ENCODE assay signal across 15 cellular contexts in genomic region chr16:1288813-1289479, GRCh38. TPM values are rescaled to one million over a fixed set of nuclear protein-coding genes. Genes with fewer than 3 reads are reported as not detected.
DNase-seq lines count a peak whose midpoint lies in the region; ATAC-seq, FAIRE-seq and TF ChIP-seq lines count a peak whose summit lies in the region.
"Had no signal": no experiment of that assay in that cellular context is flagged by ENCODE, and none has a peak within 500 bp of the region (broad histone marks: within the 10 kb centered on the region; RNA-seq: fewer than 3 reads in every experiment).

No MANE protein-coding gene starts in this region.

- peaks cover 5% of the 10 kb centered on the region for H3K4me1 ChIP-seq in CD8-positive, alpha-beta T cell (ENCODE audit: insufficient read depth, low read length)
- H3K4me1 ChIP-seq in HEK293 (ENCODE audit: control insufficient read depth, insufficient read depth, low read length): no peaks in the 10 kb centered on the region

- H3K9me3 Mint-ChIP-seq in CD8-positive, alpha-beta T cell: no peaks in the 10 kb centered on the region
- H3K9me3 Mint-ChIP-seq: stimulated activated naive B cell treated with anti-CD40 and anti-IgM and Interleukin-4, amounts not matched to agents 10 μg/mL and 1 μg/mL and 100 μg/mL, for 72 hours had no signal

- peaks cover 36% of the 10 kb centered on the region for H3K27me3 Mint-ChIP-seq in CD8-positive, alpha-beta T cell (ENCODE audit: low read depth)

- DNase-seq in CD8-positive, alpha-beta T cell: peak in 3 of 7 experiments; percentile 23 to 48 (median 27)
- DNase-seq in NK-92 (lab: John Stamatoyannopoulos, UW; ENCODE audit: unreplicated experiment) (no peak), urothelium cell line (ENCODE audit: low spot score) (no peak)
- DNase-seq: activated CD8-positive, alpha-beta memory T cell treated with anti-CD3 and anti-CD28 coated beads for 24 hours; amygdala; NCI-H526; stimulated activated CD4-positive, alpha-beta T cell treated with anti-CD3 and anti-CD28 coated beads, Interleukin-12 subunit alpha, Interleukin-12 subunit beta, amount 100 ng/mL, for 4 hours; stimulated activated naive B cell treated with anti-CD40 and anti-IgM and Interleukin-4, amounts not matched to agents 10 μg/mL and 1 μg/mL and 100 μg/mL, for 72 hours had no signal

- H3K36me3 Mint-ChIP-seq in CD8-positive, alpha-beta T cell: no peaks in the 10 kb centered on the region
- H3K36me3 Mint-ChIP-seq: stimulated activated naive B cell treated with anti-CD40 and anti-IgM and Interleukin-4, amounts not matched to agents 10 μg/mL and 1 μg/mL and 100 μg/mL, for 72 hours had no signal

- intact Hi-C loops in CD8-positive, alpha-beta T cell (cut with DNase I, micrococcal nuclease): no loop called here

- H3K27me3 ChIP-seq in CD8-positive, alpha-beta T cell (ENCODE audit: insufficient read depth, low read length): peaks cover 8% of the 10 kb centered on the region

- no peak for TF ChIP-seq CTCF in CD8-positive, alpha-beta T cell (IDR thresholded peaks at IDR 0.05)
- no peak for TF ChIP-seq CTCF in HEK293 (tag by site-specific recombination; IDR thresholded peaks at IDR 0.05)

- FAIRE-seq in urothelium cell line (lab: Jason Lieb, UNC): no peak
- FAIRE-seq: frontal cortex, GM12892 had no signal

- no peaks in the 10 kb centered on the region for H3K9me3 ChIP-seq in CD8-positive, alpha-beta T cell (ENCODE audit: low read length)
- no peaks in the 10 kb centered on the region for H3K9me3 ChIP-seq in HEK293 (ENCODE audit: control insufficient read depth, insufficient read depth, low read depth, low read length)

- H3K4me1 Mint-ChIP-seq in CD8-positive, alpha-beta T cell (ENCODE audit: low read depth): peaks cover 4% of the 10 kb centered on the region

- no peak overlapping the region for H3K27ac Mint-ChIP-seq in CD8-positive, alpha-beta T cell
- H3K27ac Mint-ChIP-seq: stimulated activated naive B cell treated with anti-CD40 and anti-IgM and Interleukin-4, amounts not matched to agents 10 μg/mL and 1 μg/mL and 100 μg/mL, for 72 hours had no signal

- H3K4me3 ChIP-seq in CD8-positive, alpha-beta T cell (ENCODE audit: low read depth, low read length): no peak overlapping the region
- H3K4me3 ChIP-seq in HEK293 (ENCODE audit: low read depth, low read length): no peak overlapping the region

- H3K27ac ChIP-seq in CD8-positive, alpha-beta T cell (ENCODE audit: low read depth, low read length): no peak overlapping the region
- no peak overlapping the region for H3K27ac ChIP-seq in HEK293 (ENCODE audit: extremely low read depth, low read depth, low read length)

- no peaks in the 10 kb centered on the region for H3K36me3 ChIP-seq in CD8-positive, alpha-beta T cell (ENCODE audit: insufficient read depth, low read length)
- H3K36me3 ChIP-seq in HEK293 (ENCODE audit: control insufficient read depth in 2 of 2, insufficient read depth in 1 of 2, low read length in 2 of 2): no peaks in the 10 kb centered on the region

- POLR2A ChIA-PET in CD8-positive, alpha-beta T cell (lab: Charles Lee): no interaction called here
- POLR2A ChIA-PET in HEK293 (lab: Yijun Ruan, JAX): interaction anchor here (0.6 kb wide), 1 partner anchor 15 kb away, joined by 4 read pairs; no protein-coding TSS in a partner anchor

- CTCF ChIA-PET in CD8-positive, alpha-beta T cell (lab: Charles Lee): interaction anchor here (1.2 kb wide), 1 partner anchor 11 kb away, joined by 3 read pairs; no protein-coding TSS in a partner anchor
- CTCF ChIA-PET in HEK293 (lab: Yijun Ruan, JAX): no interaction called here

- H3K4me3 Mint-ChIP-seq in CD8-positive, alpha-beta T cell: no peak overlapping the region
- H3K4me3 Mint-ChIP-seq: stimulated activated naive B cell treated with anti-CD40 and anti-IgM and Interleukin-4, amounts not matched to agents 10 μg/mL and 1 μg/mL and 100 μg/mL, for 72 hours had no signal

- ATAC-seq in CD8-positive, alpha-beta T cell: peak; percentile 54
- ATAC-seq in esophagus mucosa (peak; percentile 3), HG03095 (IDR thresholded peaks at IDR 0.05; ENCODE audit: unreplicated experiment) (no peak)

TF ChIP-seq in HEK293, 187 proteins besides CTCF, POLR2A, EP300 and RAD21:
- TF ChIP-seq KLF1 (tag by site-specific recombination; IDR thresholded peaks at IDR 0.05): peak; percentile 80
- TF ChIP-seq ZNF518A (tag by site-specific recombination; conservative IDR thresholded peaks at IDR 0.05; ENCODE audit: low read depth): no peak
- TF ChIP-seq ZNF76 (tag by site-specific recombination; IDR thresholded peaks at IDR 0.05; ENCODE audit: borderline replicate concordance, low read depth): no peak
- TF ChIP-seq ZFHX2 (tag by site-specific recombination; conservative IDR thresholded peaks at IDR 0.05): peak; percentile 69
- no peak for TF ChIP-seq ZBTB26 (tag by site-specific recombination; optimal IDR thresholded peaks at IDR 0.05)
- TF ChIP-seq ZIC2 (tag by site-specific recombination; IDR thresholded peaks at IDR 0.05): peak; percentile 85
- TF ChIP-seq ZNF292 (tag by site-specific recombination; IDR thresholded peaks at IDR 0.05; ENCODE audit: borderline replicate concordance, low read depth): no peak
- no peak for TF ChIP-seq ZNF585B (tag by site-specific recombination; IDR thresholded peaks at IDR 0.05)
- TF ChIP-seq ZNF677 (tag by site-specific recombination; IDR thresholded peaks at IDR 0.05): no peak
- no peak for TF ChIP-seq ZEB2 (tag by site-specific recombination; IDR thresholded peaks at IDR 0.05)
- no peak for TF ChIP-seq ZNF704 (tag by site-specific recombination; IDR thresholded peaks at IDR 0.05)
- peak; percentile 36; the same call in 1 of the 2 replicates for TF ChIP-seq EGR2 (tag by site-specific recombination; IDR thresholded peaks at IDR 0.05; ENCODE audit: low read depth)
- TF ChIP-seq ZNF529 (tag by site-specific recombination; IDR thresholded peaks at IDR 0.05; ENCODE audit: insufficient replicate concordance): no peak
- TF ChIP-seq SP2 (tag by site-specific recombination; IDR thresholded peaks at IDR 0.05): peak; percentile 35
- TF ChIP-seq ZNF114 (tag by site-specific recombination; IDR thresholded peaks at IDR 0.05): no peak
- no peak for TF ChIP-seq ZNF561 (tag by site-specific recombination; IDR thresholded peaks at IDR 0.05; ENCODE audit: borderline replicate concordance)
- TF ChIP-seq ZNF223 (tag by site-specific recombination; IDR thresholded peaks at IDR 0.05): no peak

RNA-seq across cellular contexts. Expression of gene UBE2I, which starts 20.5 kb away (rescaled TPM):
- 100 to 1,000 TPM; 285 to 294 TPM for total RNA-seq in CD8-positive, alpha-beta T cell
- 93.1 TPM for total RNA-seq in esophagus mucosa

RNA-seq across cellular contexts. Expression of gene TPSD1, which starts 33.1 kb away (rescaled TPM):
- not detected for total RNA-seq in CD8-positive, alpha-beta T cell
- total RNA-seq in esophagus mucosa: not detected
- total RNA-seq: dermis microvascular lymphatic vessel endothelial cell; frontal cortex; T-helper 1 cell treated with Interleukin-12 subunit alpha and Interleukin-12 subunit beta and Interleukin-4 antibody, amounts not matched to agents 30 ng/mL and 1 ng/mL, for 36 hours had no signal

RNA-seq across cellular contexts. Expression of gene BAIAP3, which starts 44.5 kb away (rescaled TPM):
- 10 to 100 TPM; 13.8 to 18.3 TPM for total RNA-seq in CD8-positive, alpha-beta T cell
- 2.0 TPM for total RNA-seq in esophagus mucosa

RNA-seq across cellular contexts. Expression of gene TPSAB1, which starts 48.4 kb away (rescaled TPM):
- not detected for total RNA-seq in CD8-positive, alpha-beta T cell
- 4.6 TPM for total RNA-seq in esophagus mucosa
- total RNA-seq: dermis microvascular lymphatic vessel endothelial cell; frontal cortex; T-helper 1 cell treated with Interleukin-12 subunit alpha and Interleukin-12 subunit beta and Interleukin-4 antibody, amounts not matched to agents 30 ng/mL and 1 ng/mL, for 36 hours had no signal

RNA-seq across cellular contexts. Expression of gene TPSB2, which starts 59.0 kb away (rescaled TPM):
- not detected for total RNA-seq in CD8-positive, alpha-beta T cell
- total RNA-seq in esophagus mucosa: 4.5 TPM
- total RNA-seq: dermis microvascular lymphatic vessel endothelial cell; frontal cortex; T-helper 1 cell treated with Interleukin-12 subunit alpha and Interleukin-12 subunit beta and Interleukin-4 antibody, amounts not matched to agents 30 ng/mL and 1 ng/mL, for 36 hours had no signal
